In the genomic region with DNA sequence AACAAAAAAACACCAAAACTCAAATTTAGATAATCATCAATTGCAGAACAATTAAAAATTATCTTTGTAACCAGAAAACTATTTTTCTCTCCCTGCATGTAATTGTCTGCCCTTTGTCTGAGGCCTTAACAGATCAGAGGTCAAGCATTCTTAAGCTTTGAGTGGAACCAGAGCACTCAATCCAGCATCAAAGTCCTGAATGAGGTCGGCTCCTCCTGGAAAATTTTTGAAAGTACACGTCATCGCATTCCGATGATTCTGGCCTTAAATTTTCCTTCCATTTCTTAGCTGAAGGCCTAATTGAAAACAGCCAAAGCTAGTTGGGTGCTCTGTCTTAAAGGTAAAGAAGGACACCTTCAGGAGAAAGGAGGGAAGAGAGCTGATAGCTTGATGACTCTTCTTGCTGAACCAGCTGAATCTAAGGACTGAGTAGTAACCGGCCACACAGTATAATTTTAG, we compare ENCODE assay signal across 8 cellular contexts.
DNase-seq lines count a peak whose midpoint lies in the region; ATAC-seq and TF ChIP-seq lines count a peak whose summit lies in the region.

No MANE protein-coding gene starts in this region.

- H3K27ac ChIP-seq in heart right ventricle (peak overlapping the region in 5 of 10 donors; percentile 22 to 62 (median 41)), sigmoid colon (peak overlapping the region; percentile 60 to 82 (median 72)), vagina (no peak overlapping the region)

- no peak for TF ChIP-seq POLR2A in sigmoid colon (IDR thresholded peaks at IDR 0.05)
- TF ChIP-seq POLR2A in vagina (IDR thresholded peaks at IDR 0.05) = no peak

- H3K36me3 ChIP-seq in HAP-1 (replicated peaks) (no peaks in the 10 kb centered on the region), heart right ventricle (no peaks in the 10 kb centered on the region), sigmoid colon (no peaks in the 10 kb centered on the region), vagina (no peaks in the 10 kb centered on the region)

- intact Hi-C loops in heart right ventricle (cut with DNase I) (loop anchor here in 3 of 10 donors (10.0 kb wide), 3 partner anchors 511 to 611 kb away; partner anchors contain the start of gene SULF2 (in 3 of the 3)), sigmoid colon (cut with DNase I) (loop anchor here (5.0 kb wide), 2 partner anchors 37 to 508 kb away; partner anchors contain the start of gene SULF2), vagina (cut with DNase I) (no loop called here)

- H3K9me3 ChIP-seq in HAP-1 (no peaks in the 10 kb centered on the region), heart right ventricle (peaks cover 0 to 10% (median 0%) of the 10 kb centered on the region in 11 donors), sigmoid colon (no peaks in the 10 kb centered on the region), vagina (no peaks in the 10 kb centered on the region), T-helper 17 cell (ENCODE audit: control insufficient read depth, low read length, poor library complexity, severe bottlenecking) (no peaks in the 10 kb centered on the region)

- no peak overlapping the region for H3K4me3 ChIP-seq in HAP-1
- H3K4me3 ChIP-seq in heart right ventricle = no peak overlapping the region
- H3K4me3 ChIP-seq in sigmoid colon = no peak overlapping the region
- no peak overlapping the region for H3K4me3 ChIP-seq in vagina

- H3K4me3 Mint-ChIP-seq in T-helper 17 cell = no peak overlapping the region

- no peak for TF ChIP-seq EP300 in sigmoid colon (IDR thresholded peaks at IDR 0.05)

- peak in 5 of 9 donors; percentile 20 to 55 (median 32) for TF ChIP-seq CTCF in heart right ventricle (IDR thresholded peaks at IDR 0.05)
- no peak for TF ChIP-seq CTCF in sigmoid colon (IDR thresholded peaks at IDR 0.05)
- TF ChIP-seq CTCF in vagina (IDR thresholded peaks at IDR 0.05) = no peak

- peaks cover 72% of the 10 kb centered on the region for H3K27me3 Mint-ChIP-seq in T-helper 17 cell

- in situ Hi-C loops in HAP-1 (cut with MboI; ENCODE audit: low sequenced_read_pairs) = no loop called here

- WGBS in heart right ventricle, 2 donors = 15 to 17% methylated on average over 5 of the region's 5 CpGs
- 63 to 79% methylated on average over 5 of the region's 5 CpGs for WGBS in sigmoid colon, 2 donors

- ATAC-seq in heart right ventricle = peak in 7 of 8 donors; percentile 67 to 85 (median 82)
- ATAC-seq in GM18502 (IDR thresholded peaks at IDR 0.05; ENCODE audit: poor library complexity, unreplicated experiment) = no peak
- ATAC-seq in T-helper 17 cell = no peak

- H3K27ac Mint-ChIP-seq in T-helper 17 cell = no peak overlapping the region

- H3K36me3 Mint-ChIP-seq in T-helper 17 cell (ENCODE audit: low read depth) = no peaks in the 10 kb centered on the region

- H3K4me1 Mint-ChIP-seq in T-helper 17 cell = no peaks in the 10 kb centered on the region

- DNase-seq in HAP-1 (ENCODE audit: low spot score in 2 of 2) = peak; percentile 64 to 85
- DNase-seq in SW 1271 (lab: John Stamatoyannopoulos, UW) = peak; percentile 69 to 91
- DNase-seq in heart right ventricle = peak in 1 of 2 donors; percentile 33
- no peak for DNase-seq in sigmoid colon
- DNase-seq in vagina (ENCODE audit: extremely low spot score in 2 of 2) = no peak
- no peak for DNase-seq in anterior cingulate cortex (lab: John Stamatoyannopoulos, UW)
- no peak for DNase-seq in T-helper 17 cell

- H3K27me3 ChIP-seq in HAP-1 (ENCODE audit: low read depth) (no peaks in the 10 kb centered on the region), heart right ventricle (no peaks in the 10 kb centered on the region), sigmoid colon (no peaks in the 10 kb centered on the region), vagina (no peaks in the 10 kb centered on the region)

- H3K4me1 ChIP-seq in HAP-1 (peaks cover 58% of the 10 kb centered on the region), heart right ventricle (peaks cover 0 to 33% (median 15%) of the 10 kb centered on the region in 9 donors), sigmoid colon (peaks cover 0 to 58% (median 37%) of the 10 kb centered on the region in 4 donors), vagina (peaks cover 15% of the 10 kb centered on the region)

Comparison
In these comparisons a context has a peak if more than half of its experiments do, and no peak if none do; other contexts are left out.
1. DNase-seq: peak in HAP-1 (2 of 2) and SW 1271 (2 of 2); none in sigmoid colon (single experiment), vagina (0 of 2), anterior cingulate cortex (0 of 58) and T-helper 17 cell (0 of 3).
2. ATAC-seq: peak in heart right ventricle (7 of 8); none in GM18502 (single experiment) and T-helper 17 cell (single experiment).
3. CTCF ChIP-seq: peak in heart right ventricle (5 of 9); none in sigmoid colon (0 of 4) and vagina (0 of 3).